2 cellular contexts compared by ENCODE assay signal in the genomic region with DNA sequence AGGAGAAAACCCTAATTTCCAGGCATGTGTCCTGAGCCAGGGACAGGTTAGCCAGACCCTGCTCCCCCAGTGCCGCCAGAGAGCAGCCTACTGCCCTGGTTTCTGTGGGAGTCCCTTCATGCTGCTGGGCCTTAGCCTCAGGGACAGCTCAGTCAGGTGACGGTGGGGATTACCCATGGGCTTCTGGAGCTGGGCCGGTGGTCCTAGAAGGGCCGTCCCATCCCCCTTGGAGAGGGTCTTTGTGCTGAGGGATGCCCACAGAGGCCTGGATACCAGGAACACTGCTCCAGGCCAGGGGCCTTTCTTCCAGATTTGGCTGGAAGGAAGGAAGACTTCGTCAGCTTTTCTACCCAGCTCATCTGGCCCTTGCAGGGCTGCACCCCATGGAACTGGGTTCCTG.
TF ChIP-seq lines count a peak whose summit lies in the region.

No MANE protein-coding gene starts in this region.

TF ChIP-seq in SK-N-SH, 30 proteins besides CTCF, POLR2A, EP300 and RAD21 (continued from another document):
- TF ChIP-seq USF1 (IDR thresholded peaks at IDR 0.05; ENCODE audit: borderline replicate concordance, low read depth) (no peak), EZH2phosphoT487 (IDR thresholded peaks at IDR 0.05; ENCODE audit: borderline replicate concordance, low read depth) (no peak), RXRA (IDR thresholded peaks at IDR 0.05; ENCODE audit: borderline replicate concordance, low read depth) (no peak), FOXM1 (IDR thresholded peaks at IDR 0.05; ENCODE audit: low read depth) (no peak), JUND (IDR thresholded peaks at IDR 0.05) (no peak), TAF1 (IDR thresholded peaks at IDR 0.05; ENCODE audit: borderline replicate concordance, low read depth, low read length) (no peak)
- TF ChIP-seq, protein P1, sequence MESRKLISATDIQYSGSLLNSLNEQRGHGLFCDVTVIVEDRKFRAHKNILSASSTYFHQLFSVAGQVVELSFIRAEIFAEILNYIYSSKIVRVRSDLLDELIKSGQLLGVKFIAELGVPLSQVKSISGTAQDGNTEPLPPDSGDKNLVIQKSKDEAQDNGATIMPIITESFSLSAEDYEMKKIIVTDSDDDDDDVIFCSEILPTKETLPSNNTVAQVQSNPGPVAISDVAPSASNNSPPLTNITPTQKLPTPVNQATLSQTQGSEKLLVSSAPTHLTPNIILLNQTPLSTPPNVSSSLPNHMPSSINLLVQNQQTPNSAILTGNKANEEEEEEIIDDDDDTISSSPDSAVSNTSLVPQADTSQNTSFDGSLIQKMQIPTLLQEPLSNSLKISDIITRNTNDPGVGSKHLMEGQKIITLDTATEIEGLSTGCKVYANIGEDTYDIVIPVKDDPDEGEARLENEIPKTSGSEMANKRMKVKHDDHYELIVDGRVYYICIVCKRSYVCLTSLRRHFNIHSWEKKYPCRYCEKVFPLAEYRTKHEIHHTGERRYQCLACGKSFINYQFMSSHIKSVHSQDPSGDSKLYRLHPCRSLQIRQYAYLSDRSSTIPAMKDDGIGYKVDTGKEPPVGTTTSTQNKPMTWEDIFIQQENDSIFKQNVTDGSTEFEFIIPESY (IDR thresholded peaks at IDR 0.05; ENCODE audit: borderline replicate concordance, low read depth): no peak

TF ChIP-seq in SK-N-SH treated with all-trans-retinoic acid at 6 μM for 48 hours, 23 proteins besides CTCF, POLR2A, EP300 and RAD21 (continued from another document):
- TF ChIP-seq, protein P2, sequence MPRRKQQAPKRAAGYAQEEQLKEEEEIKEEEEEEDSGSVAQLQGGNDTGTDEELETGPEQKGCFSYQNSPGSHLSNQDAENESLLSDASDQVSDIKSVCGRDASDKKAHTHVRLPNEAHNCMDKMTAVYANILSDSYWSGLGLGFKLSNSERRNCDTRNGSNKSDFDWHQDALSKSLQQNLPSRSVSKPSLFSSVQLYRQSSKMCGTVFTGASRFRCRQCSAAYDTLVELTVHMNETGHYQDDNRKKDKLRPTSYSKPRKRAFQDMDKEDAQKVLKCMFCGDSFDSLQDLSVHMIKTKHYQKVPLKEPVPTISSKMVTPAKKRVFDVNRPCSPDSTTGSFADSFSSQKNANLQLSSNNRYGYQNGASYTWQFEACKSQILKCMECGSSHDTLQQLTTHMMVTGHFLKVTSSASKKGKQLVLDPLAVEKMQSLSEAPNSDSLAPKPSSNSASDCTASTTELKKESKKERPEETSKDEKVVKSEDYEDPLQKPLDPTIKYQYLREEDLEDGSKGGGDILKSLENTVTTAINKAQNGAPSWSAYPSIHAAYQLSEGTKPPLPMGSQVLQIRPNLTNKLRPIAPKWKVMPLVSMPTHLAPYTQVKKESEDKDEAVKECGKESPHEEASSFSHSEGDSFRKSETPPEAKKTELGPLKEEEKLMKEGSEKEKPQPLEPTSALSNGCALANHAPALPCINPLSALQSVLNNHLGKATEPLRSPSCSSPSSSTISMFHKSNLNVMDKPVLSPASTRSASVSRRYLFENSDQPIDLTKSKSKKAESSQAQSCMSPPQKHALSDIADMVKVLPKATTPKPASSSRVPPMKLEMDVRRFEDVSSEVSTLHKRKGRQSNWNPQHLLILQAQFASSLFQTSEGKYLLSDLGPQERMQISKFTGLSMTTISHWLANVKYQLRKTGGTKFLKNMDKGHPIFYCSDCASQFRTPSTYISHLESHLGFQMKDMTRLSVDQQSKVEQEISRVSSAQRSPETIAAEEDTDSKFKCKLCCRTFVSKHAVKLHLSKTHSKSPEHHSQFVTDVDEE (CRISPR knock-in tag; IDR thresholded peaks at IDR 0.05): no peak
- no peak for TF ChIP-seq TOX (CRISPR knock-in tag; IDR thresholded peaks at IDR 0.05; ENCODE audit: borderline replicate concordance)
- TF ChIP-seq ARNTL (CRISPR knock-in tag; IDR thresholded peaks at IDR 0.05; ENCODE audit: borderline replicate concordance, low read depth): no peak
- TF ChIP-seq ESRRG (CRISPR knock-in tag; IDR thresholded peaks at IDR 0.05): no peak
- no peak for TF ChIP-seq BACH2 (CRISPR knock-in tag; IDR thresholded peaks at IDR 0.05; ENCODE audit: borderline replicate concordance)
- no peak for TF ChIP-seq ZC3H10 (CRISPR knock-in tag; IDR thresholded peaks at IDR 0.05)
- TF ChIP-seq, protein P3, sequence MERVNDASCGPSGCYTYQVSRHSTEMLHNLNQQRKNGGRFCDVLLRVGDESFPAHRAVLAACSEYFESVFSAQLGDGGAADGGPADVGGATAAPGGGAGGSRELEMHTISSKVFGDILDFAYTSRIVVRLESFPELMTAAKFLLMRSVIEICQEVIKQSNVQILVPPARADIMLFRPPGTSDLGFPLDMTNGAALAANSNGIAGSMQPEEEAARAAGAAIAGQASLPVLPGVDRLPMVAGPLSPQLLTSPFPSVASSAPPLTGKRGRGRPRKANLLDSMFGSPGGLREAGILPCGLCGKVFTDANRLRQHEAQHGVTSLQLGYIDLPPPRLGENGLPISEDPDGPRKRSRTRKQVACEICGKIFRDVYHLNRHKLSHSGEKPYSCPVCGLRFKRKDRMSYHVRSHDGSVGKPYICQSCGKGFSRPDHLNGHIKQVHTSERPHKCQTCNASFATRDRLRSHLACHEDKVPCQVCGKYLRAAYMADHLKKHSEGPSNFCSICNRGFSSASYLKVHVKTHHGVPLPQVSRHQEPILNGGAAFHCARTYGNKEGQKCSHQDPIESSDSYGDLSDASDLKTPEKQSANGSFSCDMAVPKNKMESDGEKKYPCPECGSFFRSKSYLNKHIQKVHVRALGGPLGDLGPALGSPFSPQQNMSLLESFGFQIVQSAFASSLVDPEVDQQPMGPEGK (CRISPR knock-in tag; IDR thresholded peaks at IDR 0.05; ENCODE audit: borderline replicate concordance): no peak
- no peak for TF ChIP-seq TCF4 (CRISPR knock-in tag; IDR thresholded peaks at IDR 0.05; ENCODE audit: borderline replicate concordance)
- no peak for TF ChIP-seq ZNF565 (CRISPR knock-in tag; conservative IDR thresholded peaks at IDR 0.05; ENCODE audit: low read depth)
- no peak for TF ChIP-seq ISL1 (CRISPR knock-in tag; IDR thresholded peaks at IDR 0.05)
- TF ChIP-seq CSDC2 (CRISPR knock-in tag; IDR thresholded peaks at IDR 0.05): no peak
TF ChIP-seq in SK-N-SH treated with all-trans-retinoic acid at 6 μM for 48 hours: peak in this region for 0.
